ENCODE assay signal across 8 cellular contexts in the genomic region with DNA sequence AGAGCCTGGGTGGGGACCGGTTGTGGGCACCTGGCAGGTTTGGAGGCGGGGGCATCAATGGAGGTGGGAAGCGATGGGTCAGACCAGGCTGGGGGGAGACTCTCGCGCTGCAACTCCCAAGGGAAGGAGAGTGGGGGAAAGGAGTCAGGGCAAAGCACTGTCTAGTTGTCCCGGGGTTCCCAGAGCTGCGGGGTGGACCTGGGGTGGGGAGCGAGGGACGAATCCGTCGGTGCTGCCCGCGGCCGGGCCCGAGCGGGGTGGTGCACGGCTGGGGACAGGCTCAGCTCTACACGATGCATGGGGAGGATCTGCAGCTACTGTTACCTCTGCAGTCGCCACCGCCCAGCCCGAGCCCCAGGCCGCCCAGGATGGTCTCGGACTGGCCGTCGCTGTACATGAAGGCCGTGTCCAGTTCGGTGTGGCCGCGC. TPM values are rescaled to one million over a fixed set of nuclear protein-coding genes. Genes with fewer than 3 reads are reported as not detected.
A peak's percentile ranks its signal among the peaks of the same experiment; 100 is the strongest.
DNase-seq lines count a peak whose midpoint lies in the region; ATAC-seq lines count a peak whose summit lies in the region.

No MANE protein-coding gene starts in this region.

- peaks cover 9% of the 10 kb centered on the region for H3K36me3 Mint-ChIP-seq in activated CD4-positive, alpha-beta T cell treated with anti-CD3 and anti-CD28 coated beads, Interleukin-2, amount 10 ng/mL, durations not matched to agents 7 days and 5 days (ENCODE audit: low read depth)
- peaks cover 22% of the 10 kb centered on the region for H3K36me3 Mint-ChIP-seq in stimulated activated memory B cell treated with anti-CD40 and anti-IgM and Interleukin-4, amounts not matched to agents 10 μg/mL and 1 μg/mL and 100 μg/mL, for 72 hours

- no peaks in the 10 kb centered on the region for H3K27me3 ChIP-seq in HUES6 (ENCODE audit: control insufficient read depth, insufficient read depth, low read length)

- DNase-seq in activated CD4-positive, alpha-beta T cell treated with anti-CD3 and anti-CD28 coated beads, Interleukin-2, amount 10 ng/mL, durations not matched to agents 7 days and 5 days = no peak
- no peak for DNase-seq in activated CD4-positive, alpha-beta T cell treated with anti-CD3 and anti-CD28 coated beads for 48 hours
- DNase-seq in iPS-NIHi11 (ENCODE audit: low spot score) = peak; percentile 65
- DNase-seq in NCI-H1930 (lab: John Stamatoyannopoulos, UW) = no peak
- DNase-seq in inferior parietal cortex (ENCODE audit: extremely low spot score) = no peak

- peak overlapping the region; percentile 80 for H3K27ac Mint-ChIP-seq in activated CD4-positive, alpha-beta T cell treated with anti-CD3 and anti-CD28 coated beads, Interleukin-2, amount 10 ng/mL, durations not matched to agents 7 days and 5 days
- H3K27ac Mint-ChIP-seq in stimulated activated memory B cell treated with anti-CD40 and anti-IgM and Interleukin-4, amounts not matched to agents 10 μg/mL and 1 μg/mL and 100 μg/mL, for 72 hours = peak overlapping the region; percentile 40

- no peaks in the 10 kb centered on the region for H3K27me3 Mint-ChIP-seq in activated CD4-positive, alpha-beta T cell treated with anti-CD3 and anti-CD28 coated beads, Interleukin-2, amount 10 ng/mL, durations not matched to agents 7 days and 5 days
- no peaks in the 10 kb centered on the region for H3K27me3 Mint-ChIP-seq in stimulated activated memory B cell treated with anti-CD40 and anti-IgM and Interleukin-4, amounts not matched to agents 10 μg/mL and 1 μg/mL and 100 μg/mL, for 72 hours

- H3K4me3 ChIP-seq in HUES6 (ENCODE audit: low read depth, low read length) = peak overlapping the region; percentile 97

- H3K4me1 Mint-ChIP-seq in activated CD4-positive, alpha-beta T cell treated with anti-CD3 and anti-CD28 coated beads, Interleukin-2, amount 10 ng/mL, durations not matched to agents 7 days and 5 days = peaks cover 43% of the 10 kb centered on the region
- peaks cover 56% of the 10 kb centered on the region for H3K4me1 Mint-ChIP-seq in stimulated activated memory B cell treated with anti-CD40 and anti-IgM and Interleukin-4, amounts not matched to agents 10 μg/mL and 1 μg/mL and 100 μg/mL, for 72 hours

- H3K9ac ChIP-seq in HUES6 (ENCODE audit: low read length) = peak overlapping the region; percentile 94

- no peaks in the 10 kb centered on the region for H3K9me3 Mint-ChIP-seq in activated CD4-positive, alpha-beta T cell treated with anti-CD3 and anti-CD28 coated beads, Interleukin-2, amount 10 ng/mL, durations not matched to agents 7 days and 5 days
- H3K9me3 Mint-ChIP-seq in stimulated activated memory B cell treated with anti-CD40 and anti-IgM and Interleukin-4, amounts not matched to agents 10 μg/mL and 1 μg/mL and 100 μg/mL, for 72 hours = no peaks in the 10 kb centered on the region

- H3K4me1 ChIP-seq in HUES6 (ENCODE audit: control insufficient read depth, insufficient read depth, low read length) = peaks cover 17% of the 10 kb centered on the region

- H3K36me3 ChIP-seq in HUES6 (ENCODE audit: control insufficient read depth, insufficient read depth, low read length) = peaks cover 25% of the 10 kb centered on the region

- H3K27ac ChIP-seq in HUES6 (ENCODE audit: low read depth, low read length) = peak overlapping the region; percentile 67; the same call in 1 of the 2 replicates
- H3K27ac ChIP-seq in adipose tissue (ENCODE audit: low read depth, low read length) = peak overlapping the region; percentile 11

- POLR2A ChIA-PET in activated CD4-positive, alpha-beta T cell treated with anti-CD3 and anti-CD28 coated beads, Interleukin-2, amount 10 ng/mL, durations not matched to agents 7 days and 5 days (lab: Charles Lee) = no interaction called here

- 0 to 1% (median 1%) methylated on average over 27 to 29 of the region's 29 CpGs for WGBS in adipose tissue, 3 donors

- CTCF ChIA-PET in activated CD4-positive, alpha-beta T cell treated with anti-CD3 and anti-CD28 coated beads, Interleukin-2, amount 10 ng/mL, durations not matched to agents 7 days and 5 days (lab: Charles Lee) = no interaction called here

- ATAC-seq in stimulated activated memory B cell treated with anti-CD40 and anti-IgM and Interleukin-4, amounts not matched to agents 10 μg/mL and 1 μg/mL and 100 μg/mL, for 72 hours = peak; percentile 7

- no peaks in the 10 kb centered on the region for H3K9me3 ChIP-seq in HUES6 (ENCODE audit: control insufficient read depth, insufficient read depth, low read depth, low read length)

- H3K4me3 Mint-ChIP-seq in activated CD4-positive, alpha-beta T cell treated with anti-CD3 and anti-CD28 coated beads, Interleukin-2, amount 10 ng/mL, durations not matched to agents 7 days and 5 days = peak overlapping the region; percentile 83
- peak overlapping the region; percentile 79 for H3K4me3 Mint-ChIP-seq in stimulated activated memory B cell treated with anti-CD40 and anti-IgM and Interleukin-4, amounts not matched to agents 10 μg/mL and 1 μg/mL and 100 μg/mL, for 72 hours

RNA-seq across cellular contexts. Expression of gene AKR7A2, which starts 0.4 kb away (rescaled TPM):
- 10 to 100 TPM; 45.4 to 45.8 TPM for total RNA-seq in activated CD4-positive, alpha-beta T cell treated with anti-CD3 and anti-CD28 coated beads, Interleukin-2, amount 10 ng/mL, durations not matched to agents 7 days and 5 days
- polyA plus RNA-seq in adipose tissue = 10 to 100 TPM; 38.4 to 54.5 (median 48.0) TPM

RNA-seq across cellular contexts. Expression of gene SLC66A1, which starts 0.6 kb away (rescaled TPM):
- 1 to 10 TPM; 4.9 to 5.3 TPM for total RNA-seq in activated CD4-positive, alpha-beta T cell treated with anti-CD3 and anti-CD28 coated beads, Interleukin-2, amount 10 ng/mL, durations not matched to agents 7 days and 5 days
- polyA plus RNA-seq in adipose tissue = 10 to 100 TPM in 2 of 3 donors, 1 to 10 TPM in 1; 6.7 to 12.7 (median 12.5) TPM

RNA-seq across cellular contexts. Expression of gene AKR7A3, which starts 22.9 kb away (rescaled TPM):
- under 1 TPM; 0.52 to 0.62 TPM for total RNA-seq in activated CD4-positive, alpha-beta T cell treated with anti-CD3 and anti-CD28 coated beads, Interleukin-2, amount 10 ng/mL, durations not matched to agents 7 days and 5 days
- 100 to 1,000 TPM in 1 of 3 donors, 10 to 100 TPM in 1, 1 to 10 TPM in 1; 1.0 to 296 (median 29.6) TPM for polyA plus RNA-seq in adipose tissue

RNA-seq across cellular contexts. Expression of gene MRTO4, which starts 59.9 kb away (rescaled TPM):
- 10 to 100 TPM; 27.2 to 32.5 TPM for total RNA-seq in activated CD4-positive, alpha-beta T cell treated with anti-CD3 and anti-CD28 coated beads, Interleukin-2, amount 10 ng/mL, durations not matched to agents 7 days and 5 days
- polyA plus RNA-seq in adipose tissue = 10 to 100 TPM; 23.4 to 41.9 (median 27.6) TPM
